9 cellular contexts compared by ENCODE assay signal in genomic region chr2:65382776-65383357, GRCh38. TPM values are rescaled to one million over a fixed set of nuclear protein-coding genes. Genes with fewer than 3 reads are reported as not detected.
DNase-seq lines count a peak whose midpoint lies in the region; ATAC-seq, FAIRE-seq and TF ChIP-seq lines count a peak whose summit lies in the region.
"Had no signal": no experiment of that assay in that cellular context is flagged by ENCODE, and none has a peak within 500 bp of the region (broad histone marks: within the 10 kb centered on the region; RNA-seq: fewer than 3 reads in every experiment).

No MANE protein-coding gene starts in this region.

- peak; percentile 38 to 81 (median 47) for TF ChIP-seq CTCF in keratinocyte (optimal IDR thresholded peaks at IDR 0.05 in 1 of 3, IDR thresholded peaks at IDR 0.05 in 1 of 3, conservative IDR thresholded peaks at IDR 0.05 in 1 of 3; ENCODE audit: extremely low read depth in 1 of 3, insufficient read depth in 2 of 3, low read length in 3 of 3)

- FAIRE-seq in keratinocyte (lab: Jason Lieb, UNC), result peak; percentile 88
- FAIRE-seq: colon had no signal

- H3K9me1 ChIP-seq in keratinocyte (ENCODE audit: control insufficient read depth, extremely low read depth, insufficient read depth, low read length), result peaks cover 9% of the 10 kb centered on the region

- H3K4me2 ChIP-seq in keratinocyte (ENCODE audit: control insufficient read depth, extremely low read depth, insufficient read depth, low read depth, low read length), result peak overlapping the region; percentile 87

- H3K79me2 ChIP-seq in keratinocyte (ENCODE audit: control insufficient read depth, insufficient read depth, low read length), result peaks cover 62% of the 10 kb centered on the region

- no peaks in the 10 kb centered on the region for H3K9me3 Mint-ChIP-seq in T-helper 1 cell treated with Interleukin-12 subunit alpha and Interleukin-12 subunit beta and Interleukin-4 antibody, amounts not matched to agents 30 μg/mL and 1 μg/mL, for 36 hours

- H3K4me1 ChIP-seq in keratinocyte (ENCODE audit: control insufficient read depth, extremely low read depth, insufficient read depth, low read length), result peaks cover 88% of the 10 kb centered on the region

- DNase-seq in COR-L47 (lab: John Stamatoyannopoulos, UW), result peak; percentile 4
- peak; percentile 79 for DNase-seq in HPDE6-E6E7 (ENCODE audit: extremely low spot score)
- DNase-seq in amniotic epithelial cell (ENCODE audit: low read depth), result peak; percentile 81
- DNase-seq in keratinocyte (ENCODE audit: low read depth, low spot score), result peak; percentile 97
- DNase-seq in stimulated activated CD4-positive, alpha-beta T cell treated with anti-CD3 and anti-CD28 coated beads, Interleukin-2, amount 100 ng/mL, for 48 hours, result peak; percentile 83 to 85
- no peak for DNase-seq in putamen (ENCODE audit: low spot score)

- H3K27ac ChIP-seq in keratinocyte (ENCODE audit: control insufficient read depth, insufficient read depth, low read length), result peak overlapping the region; percentile 92

- no peak overlapping the region for H2AFZ ChIP-seq in keratinocyte (ENCODE audit: control insufficient read depth, low read length)

- no peaks in the 10 kb centered on the region for H3K27me3 ChIP-seq in keratinocyte (ENCODE audit: control insufficient read depth, extremely low read depth, insufficient read depth, low read length)

- H3K4me3 ChIP-seq in keratinocyte (ENCODE audit: control insufficient read depth in 2 of 3, extremely low read depth in 1 of 3, insufficient read depth in 2 of 3, low read depth in 1 of 3, low read length in 3 of 3), result peak overlapping the region in 2 of 3 experiments; percentile 36 to 62

- H4K20me1 ChIP-seq in keratinocyte (ENCODE audit: control insufficient read depth, extremely low read depth, insufficient read depth, low read length), result peaks cover 5% of the 10 kb centered on the region

- H3K36me3 Mint-ChIP-seq in T-helper 1 cell treated with Interleukin-12 subunit alpha and Interleukin-12 subunit beta and Interleukin-4 antibody, amounts not matched to agents 30 μg/mL and 1 μg/mL, for 36 hours (ENCODE audit: low read depth), result no peaks in the 10 kb centered on the region

- no peaks in the 10 kb centered on the region for H3K27me3 Mint-ChIP-seq in T-helper 1 cell treated with Interleukin-12 subunit alpha and Interleukin-12 subunit beta and Interleukin-4 antibody, amounts not matched to agents 30 μg/mL and 1 μg/mL, for 36 hours (ENCODE audit: low read depth)

- H3K4me1 Mint-ChIP-seq in T-helper 1 cell treated with Interleukin-12 subunit alpha and Interleukin-12 subunit beta and Interleukin-4 antibody, amounts not matched to agents 30 μg/mL and 1 μg/mL, for 36 hours (ENCODE audit: low read depth), result peaks cover 34% of the 10 kb centered on the region

- H3K9ac ChIP-seq in keratinocyte (ENCODE audit: control insufficient read depth, extremely low read depth, insufficient read depth, low read length), result peak overlapping the region; percentile 78

- peak overlapping the region; percentile 62 for H3K27ac Mint-ChIP-seq in T-helper 1 cell treated with Interleukin-12 subunit alpha and Interleukin-12 subunit beta and Interleukin-4 antibody, amounts not matched to agents 30 μg/mL and 1 μg/mL, for 36 hours

- H3K9me3 ChIP-seq in keratinocyte (ENCODE audit: control insufficient read depth, low read depth, low read length), result no peaks in the 10 kb centered on the region

- H3K4me3 Mint-ChIP-seq in T-helper 1 cell treated with Interleukin-12 subunit alpha and Interleukin-12 subunit beta and Interleukin-4 antibody, amounts not matched to agents 30 μg/mL and 1 μg/mL, for 36 hours, result peak overlapping the region; percentile 21

- H3K36me3 ChIP-seq in keratinocyte (ENCODE audit: control insufficient read depth in 2 of 2, extremely low read depth in 1 of 2, insufficient read depth in 2 of 2, low read length in 2 of 2), result peaks cover 2 to 16% of the 10 kb centered on the region in 2 experiments

- ATAC-seq in GM21367 (IDR thresholded peaks at IDR 0.05; ENCODE audit: unreplicated experiment), result peak; percentile 63

- dilution Hi-C loops in keratinocyte (cut with MboI; ENCODE audit: extremely low pct_ligation_motif_present, low sequenced_read_pairs), result no loop called here

RNA-seq across cellular contexts. Expression of gene SPRED2, which starts 49.5 kb away (rescaled TPM):
- 19.3 to 49.0 TPM (median 26.8 TPM) in 3 replicates for polyA plus RNA-seq in keratinocyte
- polyA plus RNA-seq in keratinocyte (2011; ENCODE audit: low read depth), result 12.5 TPM
- 35.1 and 48.4 TPM in 2 replicates for polyA plus RNA-seq in keratinocyte (2011; cell fraction: cytosol; rRNA removed)
- polyA plus RNA-seq in keratinocyte (2011; cell fraction: nucleus; rRNA removed), result 60.5 and 62.9 TPM in 2 replicates
- 13.7 and 34.9 TPM in 2 replicates for polyA plus RNA-seq in keratinocyte (2012; ENCODE audit: low replicate concordance)
- polyA minus RNA-seq in keratinocyte, result 25.3 to 97.0 TPM (median 30.5 TPM) in 3 replicates
- polyA minus RNA-seq in keratinocyte (2011; cell fraction: cytosol; rRNA and poly(A)+ RNA removed), result 39.7 TPM
- polyA minus RNA-seq in keratinocyte (2011; cell fraction: nucleus; rRNA and poly(A)+ RNA removed), result 35.9 and 60.3 TPM in 2 replicates
